In the genomic region with DNA sequence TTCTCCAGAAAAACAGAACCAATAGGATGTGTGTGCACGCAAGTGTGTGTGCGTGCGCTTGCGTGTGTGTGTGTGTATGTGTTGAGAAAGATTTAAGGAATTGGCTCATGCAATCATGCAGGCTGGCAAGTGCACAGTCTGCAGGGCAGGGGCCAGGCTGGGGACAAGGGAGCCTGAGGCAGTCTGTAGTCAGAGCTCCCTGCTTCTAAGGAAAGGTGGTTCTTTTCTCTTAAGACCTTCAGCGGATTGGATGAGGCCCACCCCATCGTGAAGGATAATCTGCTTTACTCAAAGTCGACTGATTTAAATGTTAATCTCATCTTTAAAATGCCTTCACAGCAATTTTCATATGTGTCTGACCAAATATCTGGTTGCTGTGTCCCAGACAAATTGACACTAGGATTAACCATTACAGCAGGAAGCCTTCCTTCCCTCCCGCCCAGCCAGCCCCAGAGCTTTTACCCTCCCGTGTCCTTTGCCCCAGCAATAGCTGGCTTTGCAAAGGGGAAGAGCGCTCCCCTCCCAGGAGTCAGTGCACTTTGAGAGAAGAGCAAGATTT, we compare ENCODE assay signal across 11 cellular contexts.
"Had no signal": no experiment of that assay in that cellular context is flagged by ENCODE, and none has a peak within 500 bp of the region (broad histone marks: within the 10 kb centered on the region; RNA-seq: fewer than 3 reads in every experiment).

No MANE protein-coding gene starts in this region.

- H3K4me1 Mint-ChIP-seq: activated naive CD4-positive, alpha-beta T cell treated with anti-CD3 and anti-CD28 coated beads, Interleukin-2, amount 10 ng/mL, durations not matched to agents 7 days and 5 days had no signal

- H3K27me3 ChIP-seq: pancreas, sigmoid colon, spleen, stomach had no signal

- H3K27ac ChIP-seq: dorsolateral prefrontal cortex, pancreas, sigmoid colon, spleen, stomach, thoracic aorta had no signal

- H3K9me3 Mint-ChIP-seq: activated naive CD4-positive, alpha-beta T cell treated with anti-CD3 and anti-CD28 coated beads, Interleukin-2, amount 10 ng/mL, durations not matched to agents 7 days and 5 days; T-helper 2 cell treated with Interferon-gamma antibody and Interleukin-4, amounts not matched to agents 5 μg/mL and 100 μg/mL, for 36 hours had no signal

- DNase-seq: activated CD4-positive, CD25-positive, alpha-beta regulatory T cell treated with anti-CD3 and anti-CD28 coated beads, Interleukin-2, amount 50 U/mL, for 72 hours; activated naive CD4-positive, alpha-beta T cell treated with anti-CD3 and anti-CD28 coated beads, Interleukin-2, amount 10 ng/mL, durations not matched to agents 7 days and 5 days; activated T-cell treated with anti-CD3 and anti-CD28 coated beads, Interleukin-2, amount 50 U/mL, for 1 hour; dorsolateral prefrontal cortex; left ventricle myocardium superior; pancreas; sigmoid colon; spleen; stomach had no signal

- H3K27ac Mint-ChIP-seq: activated naive CD4-positive, alpha-beta T cell treated with anti-CD3 and anti-CD28 coated beads, Interleukin-2, amount 10 ng/mL, durations not matched to agents 7 days and 5 days; T-helper 2 cell treated with Interferon-gamma antibody and Interleukin-4, amounts not matched to agents 5 μg/mL and 100 μg/mL, for 36 hours had no signal

- H3K36me3 ChIP-seq: pancreas, sigmoid colon, spleen, stomach, thoracic aorta had no signal

- H3K4me3 Mint-ChIP-seq: activated naive CD4-positive, alpha-beta T cell treated with anti-CD3 and anti-CD28 coated beads, Interleukin-2, amount 10 ng/mL, durations not matched to agents 7 days and 5 days; T-helper 2 cell treated with Interferon-gamma antibody and Interleukin-4, amounts not matched to agents 5 μg/mL and 100 μg/mL, for 36 hours had no signal

- H3K36me3 Mint-ChIP-seq: activated naive CD4-positive, alpha-beta T cell treated with anti-CD3 and anti-CD28 coated beads, Interleukin-2, amount 10 ng/mL, durations not matched to agents 7 days and 5 days had no signal

- H3K4me1 ChIP-seq: pancreas, sigmoid colon, spleen had no signal

- ATAC-seq: left ventricle myocardium superior, pancreas had no signal

- H3K4me3 ChIP-seq: dorsolateral prefrontal cortex, pancreas, sigmoid colon, spleen, stomach, thoracic aorta had no signal
